ENCODE assay signal across 1 cellular context in the genomic region with DNA sequence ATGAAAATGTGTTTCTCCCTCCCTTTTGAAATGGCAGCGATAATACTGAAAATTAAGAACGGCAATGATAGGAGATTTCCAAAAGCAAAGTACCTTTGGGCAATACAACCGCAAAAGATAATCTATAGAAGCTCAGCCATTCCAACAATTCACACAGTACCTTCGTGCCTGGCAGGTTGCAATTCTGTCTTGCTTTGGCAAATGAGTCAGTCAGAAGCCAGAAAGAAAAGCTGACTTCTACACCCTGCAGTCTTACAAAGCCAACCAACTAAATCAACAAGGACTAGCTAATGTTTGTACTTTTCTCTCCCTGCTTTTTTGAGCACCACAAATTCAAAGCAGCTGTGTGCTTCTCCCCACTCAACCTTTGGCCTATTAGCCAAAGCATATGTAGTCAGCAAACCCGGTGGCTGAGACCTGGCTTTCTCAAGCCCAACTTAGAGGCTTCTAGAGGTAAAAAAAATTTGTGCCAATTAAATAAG.
TF ChIP-seq lines count a peak whose summit lies in the region.

No MANE protein-coding gene starts in this region.

TF ChIP-seq in HepG2, 621 proteins besides CTCF, POLR2A, EP300 and RAD21 (continued from another document and continues in another):
- TF ChIP-seq KAT2B (IDR thresholded peaks at IDR 0.05; ENCODE audit: borderline replicate concordance, low read depth, low read length) (no peak), ZSCAN29 (CRISPR knock-in tag; conservative IDR thresholded peaks at IDR 0.05) (0 out of 2 replicates have a peak, but pooled peaks have one; percentile 69), JUN (CRISPR knock-in tag; IDR thresholded peaks at IDR 0.05) (peak; percentile 53; the same call in 1 of the 2 replicates), KDM1A (CRISPR knock-in tag; IDR thresholded peaks at IDR 0.05) (0 out of 2 replicates have a peak, but pooled peaks have one; percentile 29), NCOA1 (CRISPR knock-in tag; IDR thresholded peaks at IDR 0.05) (peak; percentile 60; the same call in 1 of the 2 replicates), CENPT (CRISPR knock-in tag; IDR thresholded peaks at IDR 0.05; ENCODE audit: low read depth) (no peak), ZNF605 (CRISPR knock-in tag; IDR thresholded peaks at IDR 0.05) (peak; percentile 100), ZNF761 (CRISPR knock-in tag; conservative IDR thresholded peaks at IDR 0.05) (peak; percentile 69; the same call in 1 of the 2 replicates), PHF21A (CRISPR knock-in tag; IDR thresholded peaks at IDR 0.05) (peak; percentile 81), ZNF782 (CRISPR knock-in tag; IDR thresholded peaks at IDR 0.05; ENCODE audit: borderline replicate concordance) (peak; percentile 68; the same call in 1 of the 2 replicates), GABPB1 (CRISPR knock-in tag; IDR thresholded peaks at IDR 0.05) (no peak), ERF (CRISPR knock-in tag; IDR thresholded peaks at IDR 0.05) (peak; percentile 73; the same call in 1 of the 2 replicates), ZFYVE20 (CRISPR knock-in tag; IDR thresholded peaks at IDR 0.05; ENCODE audit: borderline replicate concordance, low read depth) (no peak), ZNF75D (CRISPR knock-in tag; IDR thresholded peaks at IDR 0.05; ENCODE audit: borderline replicate concordance) (no peak), ATF7-NPFF (CRISPR knock-in tag; IDR thresholded peaks at IDR 0.05; ENCODE audit: low read depth) (no peak), NR2F6 (IDR thresholded peaks at IDR 0.05) (peak; percentile 82), NR2F6 (CRISPR knock-in tag; IDR thresholded peaks at IDR 0.05) (peak; percentile 85), HMGA1 (CRISPR knock-in tag; conservative IDR thresholded peaks at IDR 0.05) (no peak), ZNF644 (CRISPR knock-in tag; IDR thresholded peaks at IDR 0.05; ENCODE audit: low read depth) (peak; percentile 85), ZNF776 (CRISPR knock-in tag; IDR thresholded peaks at IDR 0.05) (no peak), SPEN (CRISPR knock-in tag; IDR thresholded peaks at IDR 0.05; ENCODE audit: low read depth) (peak; percentile 40; the same call in 1 of the 2 replicates), ZNF331 (CRISPR knock-in tag; IDR thresholded peaks at IDR 0.05) (peak; percentile 93; the same call in 1 of the 2 replicates)
- TF ChIP-seq, protein P1, sequence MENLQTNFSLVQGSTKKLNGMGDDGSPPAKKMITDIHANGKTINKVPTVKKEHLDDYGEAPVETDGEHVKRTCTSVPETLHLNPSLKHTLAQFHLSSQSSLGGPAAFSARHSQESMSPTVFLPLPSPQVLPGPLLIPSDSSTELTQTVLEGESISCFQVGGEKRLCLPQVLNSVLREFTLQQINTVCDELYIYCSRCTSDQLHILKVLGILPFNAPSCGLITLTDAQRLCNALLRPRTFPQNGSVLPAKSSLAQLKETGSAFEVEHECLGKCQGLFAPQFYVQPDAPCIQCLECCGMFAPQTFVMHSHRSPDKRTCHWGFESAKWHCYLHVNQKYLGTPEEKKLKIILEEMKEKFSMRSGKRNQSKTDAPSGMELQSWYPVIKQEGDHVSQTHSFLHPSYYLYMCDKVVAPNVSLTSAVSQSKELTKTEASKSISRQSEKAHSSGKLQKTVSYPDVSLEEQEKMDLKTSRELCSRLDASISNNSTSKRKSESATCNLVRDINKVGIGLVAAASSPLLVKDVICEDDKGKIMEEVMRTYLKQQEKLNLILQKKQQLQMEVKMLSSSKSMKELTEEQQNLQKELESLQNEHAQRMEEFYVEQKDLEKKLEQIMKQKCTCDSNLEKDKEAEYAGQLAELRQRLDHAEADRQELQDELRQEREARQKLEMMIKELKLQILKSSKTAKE (CRISPR knock-in tag; IDR thresholded peaks at IDR 0.05; ENCODE audit: borderline replicate concordance) = peak; percentile 45
- TF ChIP-seq, protein P2, sequence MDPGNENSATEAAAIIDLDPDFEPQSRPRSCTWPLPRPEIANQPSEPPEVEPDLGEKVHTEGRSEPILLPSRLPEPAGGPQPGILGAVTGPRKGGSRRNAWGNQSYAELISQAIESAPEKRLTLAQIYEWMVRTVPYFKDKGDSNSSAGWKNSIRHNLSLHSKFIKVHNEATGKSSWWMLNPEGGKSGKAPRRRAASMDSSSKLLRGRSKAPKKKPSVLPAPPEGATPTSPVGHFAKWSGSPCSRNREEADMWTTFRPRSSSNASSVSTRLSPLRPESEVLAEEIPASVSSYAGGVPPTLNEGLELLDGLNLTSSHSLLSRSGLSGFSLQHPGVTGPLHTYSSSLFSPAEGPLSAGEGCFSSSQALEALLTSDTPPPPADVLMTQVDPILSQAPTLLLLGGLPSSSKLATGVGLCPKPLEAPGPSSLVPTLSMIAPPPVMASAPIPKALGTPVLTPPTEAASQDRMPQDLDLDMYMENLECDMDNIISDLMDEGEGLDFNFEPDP (CRISPR knock-in tag; conservative IDR thresholded peaks at IDR 0.05) = no peak
- TF ChIP-seq, protein P3, sequence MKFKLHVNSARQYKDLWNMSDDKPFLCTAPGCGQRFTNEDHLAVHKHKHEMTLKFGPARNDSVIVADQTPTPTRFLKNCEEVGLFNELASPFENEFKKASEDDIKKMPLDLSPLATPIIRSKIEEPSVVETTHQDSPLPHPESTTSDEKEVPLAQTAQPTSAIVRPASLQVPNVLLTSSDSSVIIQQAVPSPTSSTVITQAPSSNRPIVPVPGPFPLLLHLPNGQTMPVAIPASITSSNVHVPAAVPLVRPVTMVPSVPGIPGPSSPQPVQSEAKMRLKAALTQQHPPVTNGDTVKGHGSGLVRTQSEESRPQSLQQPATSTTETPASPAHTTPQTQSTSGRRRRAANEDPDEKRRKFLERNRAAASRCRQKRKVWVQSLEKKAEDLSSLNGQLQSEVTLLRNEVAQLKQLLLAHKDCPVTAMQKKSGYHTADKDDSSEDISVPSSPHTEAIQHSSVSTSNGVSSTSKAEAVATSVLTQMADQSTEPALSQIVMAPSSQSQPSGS (CRISPR knock-in tag; IDR thresholded peaks at IDR 0.05) = peak; percentile 51; the same call in 1 of the 2 replicates
- TF ChIP-seq, protein P4, sequence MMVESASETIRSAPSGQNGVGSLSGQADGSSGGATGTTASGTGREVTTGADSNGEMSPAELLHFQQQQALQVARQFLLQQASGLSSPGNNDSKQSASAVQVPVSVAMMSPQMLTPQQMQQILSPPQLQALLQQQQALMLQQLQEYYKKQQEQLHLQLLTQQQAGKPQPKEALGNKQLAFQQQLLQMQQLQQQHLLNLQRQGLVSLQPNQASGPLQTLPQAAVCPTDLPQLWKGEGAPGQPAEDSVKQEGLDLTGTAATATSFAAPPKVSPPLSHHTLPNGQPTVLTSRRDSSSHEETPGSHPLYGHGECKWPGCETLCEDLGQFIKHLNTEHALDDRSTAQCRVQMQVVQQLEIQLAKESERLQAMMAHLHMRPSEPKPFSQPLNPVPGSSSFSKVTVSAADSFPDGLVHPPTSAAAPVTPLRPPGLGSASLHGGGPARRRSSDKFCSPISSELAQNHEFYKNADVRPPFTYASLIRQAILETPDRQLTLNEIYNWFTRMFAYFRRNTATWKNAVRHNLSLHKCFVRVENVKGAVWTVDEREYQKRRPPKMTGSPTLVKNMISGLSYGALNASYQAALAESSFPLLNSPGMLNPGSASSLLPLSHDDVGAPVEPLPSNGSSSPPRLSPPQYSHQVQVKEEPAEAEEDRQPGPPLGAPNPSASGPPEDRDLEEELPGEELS (CRISPR knock-in tag; IDR thresholded peaks at IDR 0.05) = peak; percentile 59
- TF ChIP-seq, protein P5, sequence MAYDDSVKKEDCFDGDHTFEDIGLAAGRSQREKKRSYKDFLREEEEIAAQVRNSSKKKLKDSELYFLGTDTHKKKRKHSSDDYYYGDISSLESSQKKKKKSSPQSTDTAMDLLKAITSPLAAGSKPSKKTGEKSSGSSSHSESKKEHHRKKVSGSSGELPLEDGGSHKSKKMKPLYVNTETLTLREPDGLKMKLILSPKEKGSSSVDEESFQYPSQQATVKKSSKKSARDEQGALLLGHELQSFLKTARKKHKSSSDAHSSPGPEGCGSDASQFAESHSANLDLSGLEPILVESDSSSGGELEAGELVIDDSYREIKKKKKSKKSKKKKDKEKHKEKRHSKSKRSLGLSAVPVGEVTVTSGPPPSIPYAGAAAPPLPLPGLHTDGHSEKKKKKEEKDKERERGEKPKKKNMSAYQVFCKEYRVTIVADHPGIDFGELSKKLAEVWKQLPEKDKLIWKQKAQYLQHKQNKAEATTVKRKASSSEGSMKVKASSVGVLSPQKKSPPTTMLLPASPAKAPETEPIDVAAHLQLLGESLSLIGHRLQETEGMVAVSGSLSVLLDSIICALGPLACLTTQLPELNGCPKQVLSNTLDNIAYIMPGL (CRISPR knock-in tag; IDR thresholded peaks at IDR 0.05; ENCODE audit: borderline replicate concordance in 1 of 2, low read depth in 1 of 2) = 0 out of 4 replicates have a peak, but pooled peaks of 1 of the 2 experiments have one; percentile 22
- TF ChIP-seq, protein P6, sequence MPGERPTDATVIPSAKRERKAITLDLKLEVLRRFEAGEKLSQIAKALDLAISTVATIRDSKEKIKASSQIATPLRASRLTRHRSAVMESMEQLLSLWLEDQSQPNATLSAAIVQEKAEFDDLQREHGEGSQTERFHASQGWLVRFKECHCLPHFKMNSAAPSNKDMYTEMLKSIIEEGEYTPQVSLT (CRISPR knock-in tag; IDR thresholded peaks at IDR 0.05; ENCODE audit: borderline replicate concordance, low read depth) = no peak
- TF ChIP-seq, protein P7, sequence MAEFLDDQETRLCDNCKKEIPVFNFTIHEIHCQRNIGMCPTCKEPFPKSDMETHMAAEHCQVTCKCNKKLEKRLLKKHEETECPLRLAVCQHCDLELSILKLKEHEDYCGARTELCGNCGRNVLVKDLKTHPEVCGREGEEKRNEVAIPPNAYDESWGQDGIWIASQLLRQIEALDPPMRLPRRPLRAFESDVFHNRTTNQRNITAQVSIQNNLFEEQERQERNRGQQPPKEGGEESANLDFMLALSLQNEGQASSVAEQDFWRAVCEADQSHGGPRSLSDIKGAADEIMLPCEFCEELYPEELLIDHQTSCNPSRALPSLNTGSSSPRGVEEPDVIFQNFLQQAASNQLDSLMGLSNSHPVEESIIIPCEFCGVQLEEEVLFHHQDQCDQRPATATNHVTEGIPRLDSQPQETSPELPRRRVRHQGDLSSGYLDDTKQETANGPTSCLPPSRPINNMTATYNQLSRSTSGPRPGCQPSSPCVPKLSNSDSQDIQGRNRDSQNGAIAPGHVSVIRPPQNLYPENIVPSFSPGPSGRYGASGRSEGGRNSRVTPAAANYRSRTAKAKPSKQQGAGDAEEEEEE (CRISPR knock-in tag; IDR thresholded peaks at IDR 0.05; ENCODE audit: borderline replicate concordance) = no peak
- TF ChIP-seq, protein P8, sequence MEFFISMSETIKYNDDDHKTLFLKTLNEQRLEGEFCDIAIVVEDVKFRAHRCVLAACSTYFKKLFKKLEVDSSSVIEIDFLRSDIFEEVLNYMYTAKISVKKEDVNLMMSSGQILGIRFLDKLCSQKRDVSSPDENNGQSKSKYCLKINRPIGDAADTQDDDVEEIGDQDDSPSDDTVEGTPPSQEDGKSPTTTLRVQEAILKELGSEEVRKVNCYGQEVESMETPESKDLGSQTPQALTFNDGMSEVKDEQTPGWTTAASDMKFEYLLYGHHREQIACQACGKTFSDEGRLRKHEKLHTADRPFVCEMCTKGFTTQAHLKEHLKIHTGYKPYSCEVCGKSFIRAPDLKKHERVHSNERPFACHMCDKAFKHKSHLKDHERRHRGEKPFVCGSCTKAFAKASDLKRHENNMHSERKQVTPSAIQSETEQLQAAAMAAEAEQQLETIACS (CRISPR knock-in tag; IDR thresholded peaks at IDR 0.05) = no peak
- TF ChIP-seq, protein P9, sequence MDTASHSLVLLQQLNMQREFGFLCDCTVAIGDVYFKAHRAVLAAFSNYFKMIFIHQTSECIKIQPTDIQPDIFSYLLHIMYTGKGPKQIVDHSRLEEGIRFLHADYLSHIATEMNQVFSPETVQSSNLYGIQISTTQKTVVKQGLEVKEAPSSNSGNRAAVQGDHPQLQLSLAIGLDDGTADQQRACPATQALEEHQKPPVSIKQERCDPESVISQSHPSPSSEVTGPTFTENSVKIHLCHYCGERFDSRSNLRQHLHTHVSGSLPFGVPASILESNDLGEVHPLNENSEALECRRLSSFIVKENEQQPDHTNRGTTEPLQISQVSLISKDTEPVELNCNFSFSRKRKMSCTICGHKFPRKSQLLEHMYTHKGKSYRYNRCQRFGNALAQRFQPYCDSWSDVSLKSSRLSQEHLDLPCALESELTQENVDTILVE (CRISPR knock-in tag; IDR thresholded peaks at IDR 0.05) = peak; percentile 43; the same call in 1 of the 2 replicates
- TF ChIP-seq, protein P10, sequence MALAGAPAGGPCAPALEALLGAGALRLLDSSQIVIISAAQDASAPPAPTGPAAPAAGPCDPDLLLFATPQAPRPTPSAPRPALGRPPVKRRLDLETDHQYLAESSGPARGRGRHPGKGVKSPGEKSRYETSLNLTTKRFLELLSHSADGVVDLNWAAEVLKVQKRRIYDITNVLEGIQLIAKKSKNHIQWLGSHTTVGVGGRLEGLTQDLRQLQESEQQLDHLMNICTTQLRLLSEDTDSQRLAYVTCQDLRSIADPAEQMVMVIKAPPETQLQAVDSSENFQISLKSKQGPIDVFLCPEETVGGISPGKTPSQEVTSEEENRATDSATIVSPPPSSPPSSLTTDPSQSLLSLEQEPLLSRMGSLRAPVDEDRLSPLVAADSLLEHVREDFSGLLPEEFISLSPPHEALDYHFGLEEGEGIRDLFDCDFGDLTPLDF (CRISPR knock-in tag; IDR thresholded peaks at IDR 0.05) = no peak
- TF ChIP-seq, protein P11, sequence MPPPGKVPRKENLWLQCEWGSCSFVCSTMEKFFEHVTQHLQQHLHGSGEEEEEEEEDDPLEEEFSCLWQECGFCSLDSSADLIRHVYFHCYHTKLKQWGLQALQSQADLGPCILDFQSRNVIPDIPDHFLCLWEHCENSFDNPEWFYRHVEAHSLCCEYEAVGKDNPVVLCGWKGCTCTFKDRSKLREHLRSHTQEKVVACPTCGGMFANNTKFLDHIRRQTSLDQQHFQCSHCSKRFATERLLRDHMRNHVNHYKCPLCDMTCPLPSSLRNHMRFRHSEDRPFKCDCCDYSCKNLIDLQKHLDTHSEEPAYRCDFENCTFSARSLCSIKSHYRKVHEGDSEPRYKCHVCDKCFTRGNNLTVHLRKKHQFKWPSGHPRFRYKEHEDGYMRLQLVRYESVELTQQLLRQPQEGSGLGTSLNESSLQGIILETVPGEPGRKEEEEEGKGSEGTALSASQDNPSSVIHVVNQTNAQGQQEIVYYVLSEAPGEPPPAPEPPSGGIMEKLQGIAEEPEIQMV (CRISPR knock-in tag; IDR thresholded peaks at IDR 0.05; ENCODE audit: low read depth) = 0 out of 2 replicates have a peak, but pooled peaks have one; percentile 58
